ENCODE assay signal across 10 cellular contexts in genomic region chr2:37558622-37559021, GRCh38.
DNase-seq lines count a peak whose midpoint lies in the region; ATAC-seq, FAIRE-seq and TF ChIP-seq lines count a peak whose summit lies in the region.
"Had no signal": no experiment of that assay in that cellular context is flagged by ENCODE, and none has a peak within 500 bp of the region (broad histone marks: within the 10 kb centered on the region; RNA-seq: fewer than 3 reads in every experiment).

No MANE protein-coding gene starts in this region.

- H3K79me1 ChIP-seq in IMR-90 (ENCODE audit: low read depth in 1 of 2, low read length in 2 of 2), result no peaks in the 10 kb centered on the region

- no peak overlapping the region for H3K56ac ChIP-seq in IMR-90 (ENCODE audit: extremely low read depth, insufficient read depth, low read length)

- no peaks in the 10 kb centered on the region for H3K36me3 Mint-ChIP-seq in activated T-cell treated with anti-CD3 and anti-CD28 coated beads, Interleukin-2, amount 50 U/mL, for 72 hours (ENCODE audit: insufficient read depth in 2 of 2)
- H3K36me3 Mint-ChIP-seq in chondrocyte (ENCODE audit: low read depth), result no peaks in the 10 kb centered on the region

- TF ChIP-seq CTCF in IMR-90 (conservative IDR thresholded peaks at IDR 0.05; ENCODE audit: low read depth, low read length), result no peak
- no peak for TF ChIP-seq CTCF in chondrocyte (IDR thresholded peaks at IDR 0.05)

- H2AK5ac ChIP-seq in IMR-90 (ENCODE audit: low read depth, low read length), result no peak overlapping the region

- no TSS peak for BruUV-seq in IMR-90 (replicated peaks; lab: Mats Ljungman, UMichigan)

- H3K36me3 ChIP-seq in IMR-90 (ENCODE audit: control insufficient read depth, insufficient read depth, low read length), result no peaks in the 10 kb centered on the region

- H2BK20ac ChIP-seq in IMR-90 (ENCODE audit: low read depth, low read length), result no peak overlapping the region

- DNase-seq in GM18507 (ENCODE audit: extremely low spot score, insufficient read length, low read depth) (no peak), IMR-90 (no peak), left lobe of liver (ENCODE audit: low spot score) (no peak), chondrocyte (ENCODE audit: low spot score) (no peak), COR-L47 (lab: John Stamatoyannopoulos, UW) (no peak)
- no peak for DNase-seq in activated T-cell treated with anti-CD3 and anti-CD28 coated beads, Interleukin-2, amount 50 U/mL, for 72 hours
- DNase-seq in stimulated activated CD4-positive, alpha-beta T cell treated with anti-CD3 and anti-CD28 coated beads, Interleukin-4, amount 100 ng/mL, for 4 hours, result no peak
- DNase-seq: NCI-H1105 treated with DMSO at 0.1 percent for 48 hours had no signal

- dilution Hi-C loops in IMR-90 (cut with HindIII; ENCODE audit: low sequenced_read_pairs, unreplicated experiment), result no loop called here

- H4K8ac ChIP-seq in IMR-90 (ENCODE audit: low read depth in 2 of 2, low read length in 2 of 2), result no peak overlapping the region

- H3K4me2 ChIP-seq in IMR-90 (ENCODE audit: low read depth, low read length), result no peak overlapping the region

- TF ChIP-seq POLR2A in IMR-90 (IDR thresholded peaks at IDR 0.05; ENCODE audit: low read depth, low read length), result no peak

- H4K5ac ChIP-seq in IMR-90 (ENCODE audit: low read depth, low read length), result no peak overlapping the region

- no peak overlapping the region for H3K27ac ChIP-seq in IMR-90 (ENCODE audit: insufficient read depth, low read length)

- TF ChIP-seq RAD21 in IMR-90 (IDR thresholded peaks at IDR 0.05; ENCODE audit: low read length), result no peak

- H3K9me3 ChIP-seq in IMR-90 (ENCODE audit: control insufficient read depth, insufficient read depth, low read length), result no peaks in the 10 kb centered on the region

- no peaks in the 10 kb centered on the region; the same call in 1 of the 2 replicates for H3K9me1 ChIP-seq in IMR-90 (ENCODE audit: insufficient read depth, low read length)

- no peak overlapping the region for H3K14ac ChIP-seq in IMR-90 (replicated peaks; ENCODE audit: low read depth, low read length)

- no peak overlapping the region for H3K27ac Mint-ChIP-seq in activated T-cell treated with anti-CD3 and anti-CD28 coated beads, Interleukin-2, amount 50 U/mL, for 72 hours
- no peak overlapping the region for H3K27ac Mint-ChIP-seq in chondrocyte (ENCODE audit: unreplicated experiment)

- H3K9me3 Mint-ChIP-seq in activated T-cell treated with anti-CD3 and anti-CD28 coated beads, Interleukin-2, amount 50 U/mL, for 72 hours, result no peaks in the 10 kb centered on the region
- H3K9me3 Mint-ChIP-seq in chondrocyte (ENCODE audit: low read depth), result no peaks in the 10 kb centered on the region

- H3K23ac ChIP-seq in IMR-90 (ENCODE audit: low read depth, low read length), result no peak overlapping the region

- POLR2A ChIA-PET in IMR-90 (lab: Charles Lee; ENCODE audit: unreplicated experiment), result no interaction called here

- no peak overlapping the region for H3K18ac ChIP-seq in IMR-90 (ENCODE audit: low read depth, low read length)

- no peak overlapping the region for H2AK9ac ChIP-seq in IMR-90 (replicated peaks; ENCODE audit: low read depth, low read length, poor library complexity)

- ATAC-seq in GM21576 (IDR thresholded peaks at IDR 0.05; ENCODE audit: unreplicated experiment) (peak; percentile 72), IMR-90 (ENCODE audit: low read depth) (no peak), left lobe of liver (peak; percentile 50)
- no peak for ATAC-seq in activated T-cell treated with anti-CD3 and anti-CD28 coated beads, Interleukin-2, amount 50 U/mL, for 72 hours (replicated peaks in 1 of 2)

- peak; percentile 90 for FAIRE-seq in GM18507 (lab: Jason Lieb, UNC)
- FAIRE-seq: G401.6 had no signal

- no peak overlapping the region for H2BK5ac ChIP-seq in IMR-90 (ENCODE audit: low read depth, low read length, poor library complexity, severe bottlenecking)

- H3K9ac ChIP-seq in IMR-90 (ENCODE audit: low read depth, low read length), result no peak overlapping the region

- H4K91ac ChIP-seq in IMR-90 (ENCODE audit: insufficient read depth, low read depth, low read length), result no peak overlapping the region

- intact Hi-C loops in IMR-90 (cut with micrococcal nuclease), result no loop called here

- no peaks in the 10 kb centered on the region for H3K27me3 Mint-ChIP-seq in activated T-cell treated with anti-CD3 and anti-CD28 coated beads, Interleukin-2, amount 50 U/mL, for 72 hours (ENCODE audit: low read depth)
- H3K27me3 Mint-ChIP-seq in chondrocyte (ENCODE audit: low read depth), result no peaks in the 10 kb centered on the region

- H3K4me3 Mint-ChIP-seq in activated T-cell treated with anti-CD3 and anti-CD28 coated beads, Interleukin-2, amount 50 U/mL, for 72 hours, result no peak overlapping the region
- no peak overlapping the region for H3K4me3 Mint-ChIP-seq in chondrocyte (ENCODE audit: unreplicated experiment)

- H2BK120ac ChIP-seq in IMR-90 (ENCODE audit: low read depth, low read length), result no peak overlapping the region

- no peak overlapping the region for H2BK15ac ChIP-seq in IMR-90 (ENCODE audit: low read depth, low read length)

- H3K4me3 ChIP-seq in IMR-90 (ENCODE audit: insufficient read depth, low read depth, low read length), result no peak overlapping the region

- CTCF ChIA-PET in IMR-90 (lab: Yijun Ruan, JAX), result interaction anchor here (0.6 to 0.8 kb wide), 2 partner anchors 9 to 28 kb away, joined by 3 to 4 read pairs; no protein-coding TSS in a partner anchor

- WGBS in IMR-90 (ENCODE audit: extremely low coverage in 2 of 2, insufficient read length in 1 of 2), 2 experiments, result no CpG with 5 or more reads among the region's 1 CpG

- no peak overlapping the region for H3K4ac ChIP-seq in IMR-90 (ENCODE audit: low read depth, low read length)

- H3K4me1 ChIP-seq in IMR-90 (ENCODE audit: control insufficient read depth, insufficient read depth, low read length), result peaks cover 10% of the 10 kb centered on the region; the same call in 1 of the 2 replicates

- no peaks in the 10 kb centered on the region for H3K27me3 ChIP-seq in IMR-90 (ENCODE audit: control insufficient read depth, insufficient read depth, low read length)

- H4K20me1 ChIP-seq in IMR-90 (ENCODE audit: insufficient read depth, low read length), result no peaks in the 10 kb centered on the region

- peaks cover 32% of the 10 kb centered on the region for H3K4me1 Mint-ChIP-seq in activated T-cell treated with anti-CD3 and anti-CD28 coated beads, Interleukin-2, amount 50 U/mL, for 72 hours (ENCODE audit: low read depth)
- H3K4me1 Mint-ChIP-seq in chondrocyte (ENCODE audit: low read depth), result peaks cover 27% of the 10 kb centered on the region

- in situ Hi-C loops in IMR-90 (cut with MboI; ENCODE audit: low sequenced_read_pairs), result no loop called here

- peak overlapping the region; percentile 13 for H2AFZ ChIP-seq in IMR-90 (replicated peaks; ENCODE audit: low read length, poor library complexity)

TF ChIP-seq in IMR-90, 13 proteins besides CTCF, POLR2A, EP300 and RAD21:
- TF ChIP-seq CEBPB (IDR thresholded peaks at IDR 0.05; ENCODE audit: low read depth, low read length) (no peak), MAZ (IDR thresholded peaks at IDR 0.05; ENCODE audit: borderline replicate concordance, low read depth, low read length) (no peak), RCOR1 (IDR thresholded peaks at IDR 0.05; ENCODE audit: insufficient replicate concordance, low read length) (no peak), SMC3 (IDR thresholded peaks at IDR 0.05; ENCODE audit: low read depth, low read length) (no peak), MXI1 (IDR thresholded peaks at IDR 0.05; ENCODE audit: borderline replicate concordance, low read depth, low read length) (no peak), USF2 (IDR thresholded peaks at IDR 0.05; ENCODE audit: low read depth, low read length) (no peak), FOS (IDR thresholded peaks at IDR 0.05; ENCODE audit: low read depth, low read length) (no peak), MAFK (IDR thresholded peaks at IDR 0.05; ENCODE audit: low read depth, low read length) (no peak)

Comparison
In these comparisons a context has a peak if more than half of its experiments do, and no peak if none do; other contexts are left out.
1. ATAC-seq: peak in GM21576 (single experiment) and left lobe of liver (single experiment); none in IMR-90 (single experiment) and activated T-cell treated with anti-CD3 and anti-CD28 coated beads, Interleukin-2, amount 50 U/mL, for 72 hours (0 of 2).